ENCODE assay signal across 1 cellular context in the genomic region with DNA sequence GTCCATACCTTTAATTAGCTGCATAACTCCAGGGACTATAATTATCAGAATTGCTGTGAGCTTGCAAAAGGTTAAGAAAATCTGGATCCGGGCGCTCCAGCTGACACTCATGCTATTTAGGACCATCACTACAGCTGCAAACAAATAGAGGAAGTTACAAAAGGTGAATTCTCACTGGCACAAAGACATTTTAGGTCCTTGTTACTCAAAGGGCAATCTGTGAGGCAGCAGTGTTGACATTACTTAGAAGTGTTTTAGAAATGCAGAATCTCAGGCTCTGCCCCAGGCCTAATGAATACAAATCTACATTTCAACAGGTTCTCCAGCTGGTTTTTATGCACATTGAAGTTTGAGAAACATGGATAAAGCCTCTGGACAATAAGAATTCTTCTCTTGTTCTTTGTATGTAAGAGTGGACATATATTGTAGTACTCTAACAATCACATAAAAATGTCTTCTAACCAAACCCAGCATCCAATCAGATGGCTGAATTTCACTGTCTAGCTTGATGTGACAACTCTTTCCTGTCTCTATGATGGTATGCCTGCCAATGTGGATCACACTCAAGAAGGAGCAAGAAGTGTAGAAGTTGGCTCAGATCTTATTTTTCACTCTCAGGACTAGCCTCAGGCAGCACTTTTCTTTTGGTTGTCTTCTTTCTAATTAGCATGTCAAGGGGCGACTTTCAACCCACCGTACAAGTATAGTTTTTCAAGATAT.
A peak's percentile ranks its signal among the peaks of the same experiment; 100 is the strongest.
TF ChIP-seq lines count a peak whose summit lies in the region.

No MANE protein-coding gene starts in this region.

TF ChIP-seq in H1, 55 proteins besides CTCF, POLR2A, EP300 and RAD21:
- TF ChIP-seq CHD1 (IDR thresholded peaks at IDR 0.05; ENCODE audit: low read depth, low read length) (no peak), RXRA (IDR thresholded peaks at IDR 0.05; ENCODE audit: insufficient read depth, low read depth, low read length) (no peak), JUND (IDR thresholded peaks at IDR 0.05; ENCODE audit: low read length) (0 out of 2 replicates have a peak, but pooled peaks have one; percentile 4), TAF7 (optimal IDR thresholded peaks at IDR 0.05; ENCODE audit: borderline replicate concordance, low read depth, low read length) (no peak), SIN3A (conservative IDR thresholded peaks at IDR 0.05 in 1 of 2, IDR thresholded peaks at IDR 0.05 in 1 of 2; ENCODE audit: low read depth in 1 of 2, low read length in 2 of 2) (0 out of 4 replicates have a peak, but pooled peaks of 1 of the 2 experiments have one; percentile 42), KDM5A (IDR thresholded peaks at IDR 0.05; ENCODE audit: low read length) (no peak)
- TF ChIP-seq, protein P1, sequence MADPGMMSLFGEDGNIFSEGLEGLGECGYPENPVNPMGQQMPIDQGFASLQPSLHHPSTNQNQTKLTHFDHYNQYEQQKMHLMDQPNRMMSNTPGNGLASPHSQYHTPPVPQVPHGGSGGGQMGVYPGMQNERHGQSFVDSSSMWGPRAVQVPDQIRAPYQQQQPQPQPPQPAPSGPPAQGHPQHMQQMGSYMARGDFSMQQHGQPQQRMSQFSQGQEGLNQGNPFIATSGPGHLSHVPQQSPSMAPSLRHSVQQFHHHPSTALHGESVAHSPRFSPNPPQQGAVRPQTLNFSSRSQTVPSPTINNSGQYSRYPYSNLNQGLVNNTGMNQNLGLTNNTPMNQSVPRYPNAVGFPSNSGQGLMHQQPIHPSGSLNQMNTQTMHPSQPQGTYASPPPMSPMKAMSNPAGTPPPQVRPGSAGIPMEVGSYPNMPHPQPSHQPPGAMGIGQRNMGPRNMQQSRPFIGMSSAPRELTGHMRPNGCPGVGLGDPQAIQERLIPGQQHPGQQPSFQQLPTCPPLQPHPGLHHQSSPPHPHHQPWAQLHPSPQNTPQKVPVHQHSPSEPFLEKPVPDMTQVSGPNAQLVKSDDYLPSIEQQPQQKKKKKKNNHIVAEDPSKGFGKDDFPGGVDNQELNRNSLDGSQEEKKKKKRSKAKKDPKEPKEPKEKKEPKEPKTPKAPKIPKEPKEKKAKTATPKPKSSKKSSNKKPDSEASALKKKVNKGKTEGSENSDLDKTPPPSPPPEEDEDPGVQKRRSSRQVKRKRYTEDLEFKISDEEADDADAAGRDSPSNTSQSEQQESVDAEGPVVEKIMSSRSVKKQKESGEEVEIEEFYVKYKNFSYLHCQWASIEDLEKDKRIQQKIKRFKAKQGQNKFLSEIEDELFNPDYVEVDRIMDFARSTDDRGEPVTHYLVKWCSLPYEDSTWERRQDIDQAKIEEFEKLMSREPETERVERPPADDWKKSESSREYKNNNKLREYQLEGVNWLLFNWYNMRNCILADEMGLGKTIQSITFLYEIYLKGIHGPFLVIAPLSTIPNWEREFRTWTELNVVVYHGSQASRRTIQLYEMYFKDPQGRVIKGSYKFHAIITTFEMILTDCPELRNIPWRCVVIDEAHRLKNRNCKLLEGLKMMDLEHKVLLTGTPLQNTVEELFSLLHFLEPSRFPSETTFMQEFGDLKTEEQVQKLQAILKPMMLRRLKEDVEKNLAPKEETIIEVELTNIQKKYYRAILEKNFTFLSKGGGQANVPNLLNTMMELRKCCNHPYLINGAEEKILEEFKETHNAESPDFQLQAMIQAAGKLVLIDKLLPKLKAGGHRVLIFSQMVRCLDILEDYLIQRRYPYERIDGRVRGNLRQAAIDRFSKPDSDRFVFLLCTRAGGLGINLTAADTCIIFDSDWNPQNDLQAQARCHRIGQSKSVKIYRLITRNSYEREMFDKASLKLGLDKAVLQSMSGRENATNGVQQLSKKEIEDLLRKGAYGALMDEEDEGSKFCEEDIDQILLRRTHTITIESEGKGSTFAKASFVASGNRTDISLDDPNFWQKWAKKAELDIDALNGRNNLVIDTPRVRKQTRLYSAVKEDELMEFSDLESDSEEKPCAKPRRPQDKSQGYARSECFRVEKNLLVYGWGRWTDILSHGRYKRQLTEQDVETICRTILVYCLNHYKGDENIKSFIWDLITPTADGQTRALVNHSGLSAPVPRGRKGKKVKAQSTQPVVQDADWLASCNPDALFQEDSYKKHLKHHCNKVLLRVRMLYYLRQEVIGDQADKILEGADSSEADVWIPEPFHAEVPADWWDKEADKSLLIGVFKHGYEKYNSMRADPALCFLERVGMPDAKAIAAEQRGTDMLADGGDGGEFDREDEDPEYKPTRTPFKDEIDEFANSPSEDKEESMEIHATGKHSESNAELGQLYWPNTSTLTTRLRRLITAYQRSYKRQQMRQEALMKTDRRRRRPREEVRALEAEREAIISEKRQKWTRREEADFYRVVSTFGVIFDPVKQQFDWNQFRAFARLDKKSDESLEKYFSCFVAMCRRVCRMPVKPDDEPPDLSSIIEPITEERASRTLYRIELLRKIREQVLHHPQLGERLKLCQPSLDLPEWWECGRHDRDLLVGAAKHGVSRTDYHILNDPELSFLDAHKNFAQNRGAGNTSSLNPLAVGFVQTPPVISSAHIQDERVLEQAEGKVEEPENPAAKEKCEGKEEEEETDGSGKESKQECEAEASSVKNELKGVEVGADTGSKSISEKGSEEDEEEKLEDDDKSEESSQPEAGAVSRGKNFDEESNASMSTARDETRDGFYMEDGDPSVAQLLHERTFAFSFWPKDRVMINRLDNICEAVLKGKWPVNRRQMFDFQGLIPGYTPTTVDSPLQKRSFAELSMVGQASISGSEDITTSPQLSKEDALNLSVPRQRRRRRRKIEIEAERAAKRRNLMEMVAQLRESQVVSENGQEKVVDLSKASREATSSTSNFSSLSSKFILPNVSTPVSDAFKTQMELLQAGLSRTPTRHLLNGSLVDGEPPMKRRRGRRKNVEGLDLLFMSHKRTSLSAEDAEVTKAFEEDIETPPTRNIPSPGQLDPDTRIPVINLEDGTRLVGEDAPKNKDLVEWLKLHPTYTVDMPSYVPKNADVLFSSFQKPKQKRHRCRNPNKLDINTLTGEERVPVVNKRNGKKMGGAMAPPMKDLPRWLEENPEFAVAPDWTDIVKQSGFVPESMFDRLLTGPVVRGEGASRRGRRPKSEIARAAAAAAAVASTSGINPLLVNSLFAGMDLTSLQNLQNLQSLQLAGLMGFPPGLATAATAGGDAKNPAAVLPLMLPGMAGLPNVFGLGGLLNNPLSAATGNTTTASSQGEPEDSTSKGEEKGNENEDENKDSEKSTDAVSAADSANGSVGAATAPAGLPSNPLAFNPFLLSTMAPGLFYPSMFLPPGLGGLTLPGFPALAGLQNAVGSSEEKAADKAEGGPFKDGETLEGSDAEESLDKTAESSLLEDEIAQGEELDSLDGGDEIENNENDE (IDR thresholded peaks at IDR 0.05; ENCODE audit: insufficient replicate concordance, low read length), result peak; percentile 84
